In the genomic region with DNA sequence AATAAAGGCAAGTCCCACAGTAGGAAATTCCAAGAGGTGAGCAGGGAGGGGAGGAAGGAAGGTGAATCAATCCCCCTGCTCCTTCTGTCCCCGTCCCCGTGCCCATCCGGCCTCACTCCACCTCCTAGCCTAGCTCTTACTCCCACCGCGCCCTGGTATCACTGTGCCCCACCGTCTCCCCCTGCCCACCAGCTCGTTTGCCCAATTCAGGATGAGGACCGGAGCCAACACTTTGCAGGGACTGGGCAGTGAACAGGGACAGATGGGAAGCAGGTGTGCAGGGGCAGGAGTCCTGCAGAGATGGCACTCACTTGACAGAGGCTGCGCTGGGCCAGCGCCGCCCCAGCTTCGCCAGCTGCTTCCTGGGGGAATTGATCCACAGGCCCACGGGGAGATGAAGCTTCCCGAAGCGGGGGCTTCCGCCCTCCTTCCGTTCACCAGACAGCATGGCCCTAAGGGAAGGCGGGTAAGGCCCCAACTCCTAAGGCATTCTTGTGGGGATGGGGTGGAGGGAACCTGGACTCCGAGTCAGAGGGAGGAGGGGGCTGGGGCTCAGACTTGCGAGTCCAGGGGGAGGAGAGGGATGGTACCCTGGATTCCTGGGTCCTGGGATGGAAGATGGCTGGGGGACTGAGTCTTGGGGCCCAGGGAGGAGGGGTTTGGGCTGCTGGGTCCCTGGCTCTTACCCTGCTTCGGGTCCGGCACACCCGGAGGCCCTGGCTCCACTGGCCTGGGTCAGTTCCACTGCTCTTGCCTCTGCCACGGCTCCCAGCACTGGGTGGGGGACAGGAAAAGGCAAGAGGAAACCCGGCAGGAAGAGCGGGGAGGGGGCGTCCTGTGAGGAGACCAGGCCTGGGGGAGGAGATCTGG, we compare ENCODE assay signal across 8 cellular contexts. TPM values are rescaled to one million over a fixed set of nuclear protein-coding genes. Genes with fewer than 3 reads are reported as not detected.
A peak's percentile ranks its signal among the peaks of the same experiment; 100 is the strongest.
DNase-seq lines count a peak whose midpoint lies in the region; ATAC-seq lines count a peak whose summit lies in the region.

RASIP1 (minus strand) TSS at position 776 of the 870 bp plus-strand sequence; CDS start at position 448, 328 bp downstream.

- ATAC-seq in aorta (ENCODE audit: low FRiP score) (peak; percentile 21), GM19328 (IDR thresholded peaks at IDR 0.05; ENCODE audit: unreplicated experiment) (no peak)

- CTCF ChIA-PET in activated naive CD4-positive, alpha-beta T cell treated with anti-CD3 and anti-CD28 coated beads for 36 hours (lab: Charles Lee): interaction anchor here (0.6 to 2.6 kb wide), 5 partner anchors 12 to 107 kb away, joined by 3 to 13 read pairs (median 6); partner anchors contain the start of gene CA11

- no peaks in the 10 kb centered on the region for H3K9me3 ChIP-seq in mucosa of rectum (ENCODE audit: control insufficient read depth in 2 of 2, low read length in 2 of 2)
- no peaks in the 10 kb centered on the region for H3K9me3 ChIP-seq in aorta (ENCODE audit: control insufficient read depth, low read length)
- H3K9me3 ChIP-seq in Karpas-422 (ENCODE audit: low read length): no peaks in the 10 kb centered on the region

- H3K4me1 Mint-ChIP-seq in activated naive CD4-positive, alpha-beta T cell treated with anti-CD3 and anti-CD28 coated beads for 36 hours (ENCODE audit: low read depth): peaks cover 17% of the 10 kb centered on the region

- intact Hi-C loops in activated naive CD4-positive, alpha-beta T cell treated with anti-CD3 and anti-CD28 coated beads for 36 hours (cut with micrococcal nuclease): loop anchor here (2.0 kb wide), 2 partner anchors 93 to 417 kb away; partner anchors contain the start of gene CA11
- intact Hi-C loops in aorta (cut with DNase I): no loop called here

- no peaks in the 10 kb centered on the region for H4K20me1 ChIP-seq in Karpas-422 (ENCODE audit: insufficient read depth, low read depth, low read length)

- H3K36me3 ChIP-seq in mucosa of rectum (ENCODE audit: control insufficient read depth in 2 of 2, insufficient read depth in 2 of 2, low read length in 2 of 2) (no peaks in the 10 kb centered on the region), aorta (ENCODE audit: control insufficient read depth in 1 of 2, insufficient read depth in 2 of 2, low read length in 1 of 2) (no peaks in the 10 kb centered on the region), Karpas-422 (ENCODE audit: insufficient read depth, low read length) (no peaks in the 10 kb centered on the region)

- DNase-seq in activated naive CD4-positive, alpha-beta T cell treated with anti-CD3 and anti-CD28 coated beads for 36 hours: no peak
- DNase-seq in activated naive CD4-positive, alpha-beta T cell treated with Interleukin-2 at 50 U/mL for 16 hours: no peak
- DNase-seq in ecto neural progenitor cell (ENCODE audit: low spot score): peak; percentile 59
- DNase-seq in aorta: no peak
- DNase-seq in occipital lobe (lab: John Stamatoyannopoulos, UW): no peak
- no peak for DNase-seq in Karpas-422

- peaks cover 2 to 7% of the 10 kb centered on the region in 2 donors for H3K27me3 ChIP-seq in mucosa of rectum (ENCODE audit: control insufficient read depth in 2 of 2, insufficient read depth in 2 of 2, low read length in 2 of 2)
- H3K27me3 ChIP-seq in aorta (ENCODE audit: control insufficient read depth in 1 of 2, insufficient read depth in 2 of 2, low read length in 1 of 2): no peaks in the 10 kb centered on the region
- H3K27me3 ChIP-seq in Karpas-422 (ENCODE audit: low read length): no peaks in the 10 kb centered on the region

- 86 to 89% methylated on average over 26 to 27 of the region's 27 CpGs for WGBS in aorta, 2 donors

- H3K4me3 ChIP-seq in mucosa of rectum (ENCODE audit: low read length in 2 of 2): peak within 1 kb of the TSS; percentile 39 to 54
- H3K4me3 ChIP-seq in aorta (ENCODE audit: low read length in 2 of 2): no peak within 1 kb of the TSS
- H3K4me3 ChIP-seq in Karpas-422 (ENCODE audit: low read length): no peak within 1 kb of the TSS

- H3K36me3 Mint-ChIP-seq in activated naive CD4-positive, alpha-beta T cell treated with anti-CD3 and anti-CD28 coated beads for 36 hours (ENCODE audit: low read depth): no peaks in the 10 kb centered on the region

- H3K4me3 Mint-ChIP-seq in activated naive CD4-positive, alpha-beta T cell treated with anti-CD3 and anti-CD28 coated beads for 36 hours: peak within 1 kb of the TSS; percentile 21

- no peaks in the 10 kb centered on the region for H3K9me2 ChIP-seq in Karpas-422 (replicated peaks; ENCODE audit: insufficient read depth, low read length)

- H3K9ac ChIP-seq in mucosa of rectum (ENCODE audit: low read depth in 1 of 2, low read length in 2 of 2) (peak within 1 kb of the TSS in 1 of 2 donors; percentile 62), Karpas-422 (ENCODE audit: low read length) (no peak within 1 kb of the TSS)

- no peaks in the 10 kb centered on the region for H3K79me2 ChIP-seq in Karpas-422 (ENCODE audit: low read length)

- H3K9me3 Mint-ChIP-seq in activated naive CD4-positive, alpha-beta T cell treated with anti-CD3 and anti-CD28 coated beads for 36 hours: no peaks in the 10 kb centered on the region

- H3K4me2 ChIP-seq in Karpas-422 (ENCODE audit: low read depth, low read length, poor library complexity, severe bottlenecking): no peak within 1 kb of the TSS

- H3K4me1 ChIP-seq in mucosa of rectum (ENCODE audit: control insufficient read depth in 2 of 2, insufficient read depth in 2 of 2, low read length in 2 of 2) (peaks cover 20 to 23% of the 10 kb centered on the region in 2 donors), aorta (ENCODE audit: control insufficient read depth in 1 of 2, insufficient read depth in 2 of 2, low read length in 2 of 2) (no peaks in the 10 kb centered on the region), Karpas-422 (ENCODE audit: low read length) (peaks cover 3% of the 10 kb centered on the region; the same call in 1 of the 2 replicates)

- H3K27ac Mint-ChIP-seq in activated naive CD4-positive, alpha-beta T cell treated with anti-CD3 and anti-CD28 coated beads for 36 hours: no peak within 1 kb of the TSS

- no peak within 1 kb of the TSS for H2AFZ ChIP-seq in Karpas-422 (ENCODE audit: low read length)

- peaks cover 11% of the 10 kb centered on the region for H3K27me3 Mint-ChIP-seq in activated naive CD4-positive, alpha-beta T cell treated with anti-CD3 and anti-CD28 coated beads for 36 hours (ENCODE audit: low read depth)

- H3K27ac ChIP-seq in mucosa of rectum (ENCODE audit: low read depth in 2 of 2, low read length in 2 of 2): peak within 1 kb of the TSS; percentile 19 to 32
- H3K27ac ChIP-seq in aorta (ENCODE audit: low read depth in 1 of 2, low read length in 2 of 2): no peak within 1 kb of the TSS
- H3K27ac ChIP-seq in Karpas-422 (ENCODE audit: low read length): no peak within 1 kb of the TSS

RNA-seq across cellular contexts. Expression of gene RASIP1, which starts in this region (rescaled TPM):
- total RNA-seq in activated naive CD4-positive, alpha-beta T cell treated with anti-CD3 and anti-CD28 coated beads for 36 hours: under 1 TPM in 1 of 2 experiments, not detected in 1; 0.17 TPM
- total RNA-seq in aorta (10 to 100 TPM; 15.4 to 31.2 TPM), occipital lobe (3.3 TPM)
- 1 to 10 TPM; 1.8 to 3.4 TPM for polyA plus RNA-seq in aorta
- not detected in 2 replicates for total RNA-seq in Karpas-422 (2014; rRNA removed; shearing (Covaris generic); ENCODE audit: low replicate concordance)

Comparison
In these comparisons a context has a peak if more than half of its experiments do, and no peak if none do; other contexts are left out.
1. H3K27ac ChIP-seq: peak in mucosa of rectum (2 of 2); none in aorta (0 of 2) and Karpas-422 (single experiment).
2. H3K4me3 ChIP-seq: peak in mucosa of rectum (2 of 2); none in aorta (0 of 2) and Karpas-422 (single experiment).